17 cellular contexts compared by ENCODE assay signal in genomic region chr6:107991061-107991460, GRCh38. TPM values are rescaled to one million over a fixed set of nuclear protein-coding genes. Genes with fewer than 3 reads are reported as not detected.
A peak's percentile ranks its signal among the peaks of the same experiment; 100 is the strongest.
DNase-seq lines count a peak whose midpoint lies in the region; ATAC-seq, FAIRE-seq and TF ChIP-seq lines count a peak whose summit lies in the region.
"Had no signal": no experiment of that assay in that cellular context is flagged by ENCODE, and none has a peak within 500 bp of the region (broad histone marks: within the 10 kb centered on the region; RNA-seq: fewer than 3 reads in every experiment).

No MANE protein-coding gene starts in this region.

- ATAC-seq in HepG2 (no peak), right lobe of liver (no peak), left lobe of liver (no peak)
- ATAC-seq in activated T-helper 17 cell treated with anti-CD3 and anti-CD28 coated beads, Interleukin-2, amount 50 U/mL, for 72 hours (replicated peaks) = no peak

- no peak overlapping the region for H3K27ac ChIP-seq in HepG2 (ENCODE audit: extremely low read length, insufficient read depth, low read length)
- no peak overlapping the region for H3K27ac ChIP-seq in right lobe of liver
- H3K27ac ChIP-seq in kidney (ENCODE audit: low read depth in 2 of 2, low read length in 2 of 2) = no peak overlapping the region
- H3K27ac ChIP-seq: coronary artery, KMS-11 had no signal

- TF ChIP-seq EP300 in HepG2 (IDR thresholded peaks at IDR 0.05; ENCODE audit: low read depth in 2 of 2, low read length in 2 of 2) (no peak), HepG2 (CRISPR knock-in tag; IDR thresholded peaks at IDR 0.05; ENCODE audit: borderline replicate concordance) (no peak)

- no peaks in the 10 kb centered on the region for H3K79me2 ChIP-seq in HepG2 (ENCODE audit: insufficient read depth, low read length)

- H3K9me3 ChIP-seq in HepG2 (ENCODE audit: low read length) = no peaks in the 10 kb centered on the region
- H3K9me3 ChIP-seq in right lobe of liver = no peaks in the 10 kb centered on the region
- H3K9me3 ChIP-seq in kidney (ENCODE audit: control insufficient read depth in 1 of 2, low read length in 2 of 2) = no peaks in the 10 kb centered on the region

- no peak overlapping the region for H3K27ac Mint-ChIP-seq in activated T-helper 17 cell treated with anti-CD3 and anti-CD28 coated beads, Interleukin-2, amount 50 U/mL, for 72 hours

- intact Hi-C loops in HepG2 (cut with micrococcal nuclease; ENCODE audit: unreplicated experiment) (no loop called here), right lobe of liver (cut with DNase I) (no loop called here), kidney (cut with DNase I) (no loop called here)

- DNase-seq in HepG2 (ENCODE audit: low spot score) (no peak), right lobe of liver (no peak), kidney (no peak), SHP77 (lab: John Stamatoyannopoulos, UW) (no peak), left lobe of liver (ENCODE audit: low spot score) (no peak), epidermal melanocyte (ENCODE audit: insufficient read length, low spot score) (no peak), DMS 273 treated with DMSO at 0.1 percent for 48 hours (lab: John Stamatoyannopoulos, UW) (no peak)
- DNase-seq: activated CD4-positive, alpha-beta T cell treated with anti-CD3 and anti-CD28 coated beads for 48 hours; aorta; NCI-H146; NCI-H510A; nucleus accumbens; small intestine had no signal

- 74% methylated on average over 4 of the region's 4 CpGs for WGBS in HepG2 (ENCODE audit: low lambda C conversion rate)
- 63% methylated on average over 4 of the region's 4 CpGs for WGBS in right lobe of liver (ENCODE audit: insufficient coverage, low coverage, low lambda C conversion rate, missing lambda C conversion rate)

- no peak for TF ChIP-seq RAD21 in HepG2 (CRISPR knock-in tag; IDR thresholded peaks at IDR 0.05)

- H3K9ac ChIP-seq in HepG2 (ENCODE audit: insufficient read depth, low read depth, low read length) = no peak overlapping the region
- no peak overlapping the region for H3K9ac ChIP-seq in kidney (ENCODE audit: low read length in 2 of 2)
- H3K9ac ChIP-seq: KMS-11 had no signal

- H3K4me1 Mint-ChIP-seq in activated T-helper 17 cell treated with anti-CD3 and anti-CD28 coated beads, Interleukin-2, amount 50 U/mL, for 72 hours = no peaks in the 10 kb centered on the region

- no peak overlapping the region for H2AFZ ChIP-seq in HepG2 (ENCODE audit: low read length)

- FAIRE-seq in HepG2 (lab: Jason Lieb, UNC) (no peak), kidney (lab: Jason Lieb, UNC) (peak; percentile 52)
- FAIRE-seq: small intestine had no signal

- no peaks in the 10 kb centered on the region for H3K4me1 ChIP-seq in HepG2 (ENCODE audit: insufficient read depth, low read length)
- H3K4me1 ChIP-seq in right lobe of liver = no peaks in the 10 kb centered on the region
- H3K4me1 ChIP-seq in kidney (ENCODE audit: control insufficient read depth in 1 of 2, insufficient read depth in 1 of 2, low read depth in 1 of 2, low read length in 2 of 2) = no peaks in the 10 kb centered on the region

- no peaks in the 10 kb centered on the region for H3K9me3 Mint-ChIP-seq in activated T-helper 17 cell treated with anti-CD3 and anti-CD28 coated beads, Interleukin-2, amount 50 U/mL, for 72 hours

- no peaks in the 10 kb centered on the region for H4K20me1 ChIP-seq in HepG2 (ENCODE audit: insufficient read depth, low read length)

- POLR2A ChIA-PET in HepG2 (lab: Yijun Ruan, JAX) = interaction anchor here (1.4 kb wide), 1 partner anchor 10 kb away, joined by 4 read pairs; no protein-coding TSS in a partner anchor

- peak overlapping the region; percentile 10 for H3K4me3 Mint-ChIP-seq in activated T-helper 17 cell treated with anti-CD3 and anti-CD28 coated beads, Interleukin-2, amount 50 U/mL, for 72 hours

- BruUV-seq in HepG2 (replicated peaks; lab: Mats Ljungman, UMichigan) = no TSS peak

- TF ChIP-seq CTCF in HepG2 (CRISPR knock-in tag; IDR thresholded peaks at IDR 0.05) (no peak), right lobe of liver (IDR thresholded peaks at IDR 0.05) (no peak), kidney (IDR thresholded peaks at IDR 0.05; ENCODE audit: borderline replicate concordance, extremely low read depth, insufficient read depth) (no peak)

- no peak overlapping the region for H3K4me2 ChIP-seq in HepG2 (ENCODE audit: low read depth, low read length)
- H3K4me2 ChIP-seq: KMS-11 had no signal

- H3K36me3 ChIP-seq in HepG2 (replicated peaks in 1 of 2; ENCODE audit: control insufficient read depth in 1 of 2, insufficient read depth in 2 of 2, low read length in 2 of 2) (no peaks in the 10 kb centered on the region), right lobe of liver (no peaks in the 10 kb centered on the region), kidney (ENCODE audit: control insufficient read depth in 1 of 2, insufficient read depth in 2 of 2, low read length in 2 of 2) (no peaks in the 10 kb centered on the region)

- in situ Hi-C loops in HepG2 (cut with HindIII; ENCODE audit: extremely low pct_ligation_motif_present, low pct_unique_long_range_greater_than_20kb) = loop anchor here (25.0 kb wide), 1 partner anchor 521 kb away; no protein-coding TSS in a partner anchor

- H3K27me3 Mint-ChIP-seq in activated T-helper 17 cell treated with anti-CD3 and anti-CD28 coated beads, Interleukin-2, amount 50 U/mL, for 72 hours = peaks cover 3% of the 10 kb centered on the region

- TF ChIP-seq POLR2A in HepG2 (IDR thresholded peaks at IDR 0.05; ENCODE audit: insufficient read depth in 1 of 2, low read depth in 2 of 2, low read length in 2 of 2) = no peak
- TF ChIP-seq POLR2A in right lobe of liver (IDR thresholded peaks at IDR 0.05) = no peak

- H3K27me3 ChIP-seq in HepG2 (ENCODE audit: control insufficient read depth in 1 of 2, insufficient read depth in 2 of 2, low read length in 2 of 2) = no peaks in the 10 kb centered on the region
- no peaks in the 10 kb centered on the region for H3K27me3 ChIP-seq in right lobe of liver

- CTCF ChIA-PET in HepG2 (lab: Yijun Ruan, JAX; ENCODE audit: low intra/inter-chr PET ratio, low total read pairs) = no interaction called here

- H3K4me3 ChIP-seq in HepG2 (replicated peaks in 1 of 3; ENCODE audit: insufficient read depth in 1 of 3, low read depth in 2 of 3, low read length in 3 of 3) (no peak overlapping the region), right lobe of liver (no peak overlapping the region), kidney (ENCODE audit: low read length in 2 of 2) (no peak overlapping the region)
- H3K4me3 ChIP-seq: coronary artery, lung had no signal

- H3K36me3 Mint-ChIP-seq in activated T-helper 17 cell treated with anti-CD3 and anti-CD28 coated beads, Interleukin-2, amount 50 U/mL, for 72 hours (ENCODE audit: low read depth) = no peaks in the 10 kb centered on the region

TF ChIP-seq in HepG2, 621 proteins besides CTCF, POLR2A, EP300 and RAD21:
- no peak for TF ChIP-seq ZNF44 (CRISPR knock-in tag; IDR thresholded peaks at IDR 0.05)
- 0 out of 2 replicates have a peak, but pooled peaks have one; percentile 16 for TF ChIP-seq ZNF7 (CRISPR knock-in tag; IDR thresholded peaks at IDR 0.05)
- no peak for TF ChIP-seq TFE3 (CRISPR knock-in tag; IDR thresholded peaks at IDR 0.05)
- no peak for TF ChIP-seq XBP1 (CRISPR knock-in tag; IDR thresholded peaks at IDR 0.05)
- no peak for TF ChIP-seq ZNF747 (CRISPR knock-in tag; IDR thresholded peaks at IDR 0.05; ENCODE audit: borderline replicate concordance)

RNA-seq across cellular contexts. Expression of gene SEC63, which starts 33.1 kb away (rescaled TPM):
- 17.5 and 20.2 TPM in 2 replicates for total RNA-seq in HepG2 (2016; rRNA removed; fragmentation: Illumina TruSeq; extraction: Trizol)
- 21.6 and 28.5 TPM in 2 replicates for total RNA-seq in HepG2 (2016; cell fraction: cytosol; rRNA removed; fragmentation: Illumina TruSeq; extraction: Trizol; ENCODE audit: low read depth)
- total RNA-seq in HepG2 (2016; cell fraction: insoluble cytoplasmic fraction; rRNA removed; fragmentation: Illumina TruSeq; extraction: Trizol) = 15.0 and 16.4 TPM in 2 replicates
- 14.9 and 15.0 TPM in 2 replicates for total RNA-seq in HepG2 (2016; cell fraction: membrane; rRNA removed; fragmentation: Illumina TruSeq; extraction: Trizol)
- total RNA-seq in HepG2 (2016; cell fraction: nucleus; rRNA removed; fragmentation: Illumina TruSeq; extraction: Trizol) = 66.1 and 77.7 TPM in 2 replicates
- polyA plus RNA-seq in HepG2 (2011; rRNA removed) = 29.6 and 45.9 TPM in 2 replicates
- 8.5 and 13.3 TPM in 2 replicates for polyA plus RNA-seq in HepG2 (2011; cell fraction: cytosol; rRNA removed)
- 15.1 and 18.7 TPM in 2 replicates for polyA plus RNA-seq in HepG2 (2011; cell fraction: nucleus; rRNA removed)
- 54.3 and 117 TPM in 2 replicates for polyA plus RNA-seq in HepG2 (2012)
- 11.1 and 13.0 TPM in 2 replicates for polyA plus RNA-seq in HepG2 (2016; cell fraction: cytosol; fragmentation: Illumina TruSeq; extraction: Trizol; ENCODE audit: low read depth)
- polyA plus RNA-seq in HepG2 (2016; cell fraction: insoluble cytoplasmic fraction; fragmentation: Illumina TruSeq; extraction: Trizol; ENCODE audit: low read depth) = 56.3 and 56.5 TPM in 2 replicates
- polyA plus RNA-seq in HepG2 (2016; cell fraction: membrane; fragmentation: Illumina TruSeq; extraction: Trizol; ENCODE audit: low read depth) = 18.9 and 20.3 TPM in 2 replicates
- polyA plus RNA-seq in HepG2 (2016; cell fraction: nucleus; fragmentation: Illumina TruSeq; extraction: Trizol; ENCODE audit: insufficient read depth, low read depth) = 161 and 164 TPM in 2 replicates
- 13.4 and 20.4 TPM in 2 replicates for polyA minus RNA-seq in HepG2 (2011; rRNA and poly(A)+ RNA removed; ENCODE audit: low replicate concordance)
- 16.7 and 26.4 TPM in 2 replicates for polyA minus RNA-seq in HepG2 (2011; cell fraction: cytosol; rRNA and poly(A)+ RNA removed)
- polyA minus RNA-seq in HepG2 (2011; cell fraction: nucleus; rRNA and poly(A)+ RNA removed) = 82.8 and 89.0 TPM in 2 replicates
- 10 to 100 TPM; 22.7 to 81.9 (median 66.8) TPM for total RNA-seq in right lobe of liver
- 10 to 100 TPM; 72.6 to 88.0 TPM for total RNA-seq in activated T-helper 17 cell treated with anti-CD3 and anti-CD28 coated beads, Interleukin-2, amount 50 U/mL, for 72 hours
- 88.8 TPM for total RNA-seq in kidney
- polyA plus RNA-seq in kidney (ENCODE audit: insufficient read depth, low read depth, low replicate concordance) = 31.4 TPM
- 77.3 TPM for total RNA-seq in left lobe of liver
